Comparison of ENCODE assay signal across 10 cellular contexts in the genomic region with DNA sequence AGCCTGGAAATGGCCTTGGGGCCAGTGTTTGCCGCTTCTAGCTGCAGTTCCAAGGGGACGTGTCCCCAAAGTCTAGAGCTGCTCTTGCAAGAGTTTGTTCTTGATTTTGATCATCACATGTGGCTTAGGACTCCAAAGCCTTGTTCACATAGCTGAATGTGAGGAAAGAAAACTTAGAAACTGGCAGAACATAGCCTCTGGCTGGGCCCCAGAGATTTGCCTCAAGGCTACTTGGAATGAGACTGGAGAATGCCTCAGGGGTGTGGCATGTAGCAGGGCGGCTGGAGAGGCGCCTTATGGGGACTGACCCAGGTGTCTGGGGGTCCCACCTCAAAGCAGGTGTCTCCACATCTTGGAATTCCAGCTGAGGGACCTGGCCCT. TPM values are rescaled to one million over a fixed set of nuclear protein-coding genes. Genes with fewer than 3 reads are reported as not detected.
DNase-seq lines count a peak whose midpoint lies in the region; ATAC-seq and TF ChIP-seq lines count a peak whose summit lies in the region.
"Had no signal": no experiment of that assay in that cellular context is flagged by ENCODE, and none has a peak within 500 bp of the region (broad histone marks: within the 10 kb centered on the region; RNA-seq: fewer than 3 reads in every experiment).

No MANE protein-coding gene starts in this region.

- H3K9ac ChIP-seq in NT2/D1 (ENCODE audit: insufficient read length, low read depth) (peak overlapping the region; percentile 99), neural cell (ENCODE audit: low read length) (no peak overlapping the region)

- CTCF ChIA-PET in CD4-positive, alpha-beta memory T cell (lab: Charles Lee; ENCODE audit: partially characterized antibody), result no interaction called here

- H3K27me3 Mint-ChIP-seq in CD4-positive, alpha-beta memory T cell, result no peaks in the 10 kb centered on the region
- peaks cover 13% of the 10 kb centered on the region for H3K27me3 Mint-ChIP-seq in dendritic cell treated with granulocyte-macrophage colony-stimulating factor and Interleukin-4, amounts not matched to agents 40 ng/mL and 50 ng/mL, for 4 days

- H3K27me3 ChIP-seq in CD4-positive, alpha-beta memory T cell (ENCODE audit: insufficient read depth, low read length), result no peaks in the 10 kb centered on the region
- H3K27me3 ChIP-seq in NT2/D1 (ENCODE audit: insufficient read depth, insufficient read length) (peaks cover 41% of the 10 kb centered on the region), neural cell (ENCODE audit: insufficient read depth, low read depth, low read length) (no peaks in the 10 kb centered on the region), HAP-1 (ENCODE audit: low read depth) (no peaks in the 10 kb centered on the region), spleen (replicated peaks in 1 of 7) (peaks cover 0 to 6% (median 0%) of the 10 kb centered on the region in 7 donors)

- TF ChIP-seq POLR2A in spleen (IDR thresholded peaks at IDR 0.05), result no peak

- TF ChIP-seq CTCF in neural cell (IDR thresholded peaks at IDR 0.05; ENCODE audit: poor library complexity, severe bottlenecking) (no peak), spleen (IDR thresholded peaks at IDR 0.05 in 8 of 11, conservative IDR thresholded peaks at IDR 0.05 in 3 of 11) (no peak)

- ATAC-seq in HG03095 (IDR thresholded peaks at IDR 0.05; ENCODE audit: unreplicated experiment), result no peak

- POLR2A ChIA-PET in CD4-positive, alpha-beta memory T cell (lab: Charles Lee; ENCODE audit: partially characterized antibody), result interaction anchor here (4.1 kb wide), 1 partner anchor 7 kb away, joined by 42 read pairs; no protein-coding TSS in a partner anchor

- peaks cover 31% of the 10 kb centered on the region for H3K4me1 ChIP-seq in CD4-positive, alpha-beta memory T cell (ENCODE audit: insufficient read depth, low read length)
- H3K4me1 ChIP-seq in NT2/D1 (ENCODE audit: insufficient read depth, insufficient read length), result peaks cover 25% of the 10 kb centered on the region
- H3K4me1 ChIP-seq in HAP-1, result peaks cover 6% of the 10 kb centered on the region; the same call in 1 of the 2 replicates
- H3K4me1 ChIP-seq in spleen, result peaks cover 29 to 92% (median 71%) of the 10 kb centered on the region in 6 donors

- in situ Hi-C loops in HAP-1 (cut with MboI; ENCODE audit: low sequenced_read_pairs), result loop anchor here (10.0 kb wide), 1 partner anchor 54 kb away; a partner anchor contains a TSS

- H3K4me3 ChIP-seq in CD4-positive, alpha-beta memory T cell (ENCODE audit: low read length in 2 of 2), result peak overlapping the region in 1 of 2 donors; percentile 9
- H3K4me3 ChIP-seq in NT2/D1 (ENCODE audit: insufficient read length, low read depth) (no peak overlapping the region), neural cell (ENCODE audit: low read length) (peak overlapping the region; percentile 92), HAP-1 (no peak overlapping the region; the same call in 1 of the 2 replicates), spleen (peak overlapping the region in 1 of 8 donors; percentile 92)

- H3K9me2 ChIP-seq in neural cell (ENCODE audit: insufficient read depth, low read length), result no peaks in the 10 kb centered on the region

- 91 to 97% (median 94%) methylated on average over 2 to 4 of the region's 4 CpGs for WGBS in spleen, 5 donors

- H3K36me3 ChIP-seq in CD4-positive, alpha-beta memory T cell (ENCODE audit: insufficient read depth, low read length), result no peaks in the 10 kb centered on the region
- peaks cover 36% of the 10 kb centered on the region for H3K36me3 ChIP-seq in NT2/D1 (ENCODE audit: insufficient read depth, insufficient read length, low read length)
- no peaks in the 10 kb centered on the region for H3K36me3 ChIP-seq in neural cell (ENCODE audit: insufficient read depth, low read length)
- H3K36me3 ChIP-seq in HAP-1 (replicated peaks), result peaks cover 15% of the 10 kb centered on the region
- H3K36me3 ChIP-seq in spleen, result peaks cover 0 to 17% (median 7%) of the 10 kb centered on the region in 6 donors

- no peaks in the 10 kb centered on the region for H3F3A ChIP-seq in neural cell (ENCODE audit: insufficient read depth, low read length, poor library complexity, severe bottlenecking)

- no peaks in the 10 kb centered on the region for H3K79me2 ChIP-seq in neural cell (replicated peaks; ENCODE audit: insufficient read depth, low read length)

- no peaks in the 10 kb centered on the region for H3K9me3 ChIP-seq in CD4-positive, alpha-beta memory T cell (ENCODE audit: control insufficient read depth in 1 of 2, low read length in 2 of 2)
- no peaks in the 10 kb centered on the region for H3K9me3 ChIP-seq in NT2/D1 (ENCODE audit: insufficient read depth, low read length)
- no peaks in the 10 kb centered on the region for H3K9me3 ChIP-seq in neural cell (ENCODE audit: low read length)
- no peaks in the 10 kb centered on the region for H3K9me3 ChIP-seq in HAP-1
- H3K9me3 ChIP-seq in spleen, result no peaks in the 10 kb centered on the region

- no peaks in the 10 kb centered on the region for H4K20me1 ChIP-seq in neural cell (ENCODE audit: insufficient read depth)

- H3K36me3 Mint-ChIP-seq in CD4-positive, alpha-beta memory T cell, result peaks cover 0 to 5% of the 10 kb centered on the region in 2 donors
- peaks cover 62% of the 10 kb centered on the region for H3K36me3 Mint-ChIP-seq in dendritic cell treated with granulocyte-macrophage colony-stimulating factor and Interleukin-4, amounts not matched to agents 40 ng/mL and 50 ng/mL, for 4 days (ENCODE audit: low read depth)

- H3K9me3 Mint-ChIP-seq in CD4-positive, alpha-beta memory T cell, result peaks cover 0 to 2% (median 0%) of the 10 kb centered on the region in 8 donors
- no peaks in the 10 kb centered on the region for H3K9me3 Mint-ChIP-seq in dendritic cell treated with granulocyte-macrophage colony-stimulating factor and Interleukin-4, amounts not matched to agents 40 ng/mL and 50 ng/mL, for 4 days

- DNase-seq in CD4-positive, alpha-beta memory T cell, result no peak
- DNase-seq in NT2/D1 (ENCODE audit: low read depth, low spot score), result no peak
- no peak for DNase-seq in stimulated activated CD4-positive, alpha-beta T cell treated with anti-CD3 and anti-CD28 coated beads, Interleukin-2, amount 100 ng/mL, for 48 hours
- DNase-seq in HAP-1 (ENCODE audit: low spot score in 2 of 2), result no peak
- DNase-seq in spleen, result no peak
- DNase-seq: activated gamma-delta T cell; stimulated activated CD4-positive, alpha-beta T cell treated with anti-CD3 and anti-CD28 coated beads, Interleukin-4, amount 100 ng/mL, for 24 hours had no signal

- no peak for TF ChIP-seq EP300 in neural cell (conservative IDR thresholded peaks at IDR 0.05; ENCODE audit: poor library complexity, severe bottlenecking)

- no peak for TF ChIP-seq RAD21 in neural cell (conservative IDR thresholded peaks at IDR 0.05)

- no peak overlapping the region for H2AFZ ChIP-seq in neural cell (ENCODE audit: low read depth, low read length)

- H3K4me2 ChIP-seq in neural cell (ENCODE audit: low read length), result no peak overlapping the region

- peaks cover 13 to 40% (median 27%) of the 10 kb centered on the region in 4 donors for H3K4me1 Mint-ChIP-seq in CD4-positive, alpha-beta memory T cell
- H3K4me1 Mint-ChIP-seq in dendritic cell treated with granulocyte-macrophage colony-stimulating factor and Interleukin-4, amounts not matched to agents 40 ng/mL and 50 ng/mL, for 4 days (ENCODE audit: low read depth), result peaks cover 81% of the 10 kb centered on the region

- peak overlapping the region in 5 of 7 donors; percentile 51 to 90 (median 68) for H3K27ac Mint-ChIP-seq in CD4-positive, alpha-beta memory T cell
- peak overlapping the region; percentile 91 for H3K27ac Mint-ChIP-seq in dendritic cell treated with granulocyte-macrophage colony-stimulating factor and Interleukin-4, amounts not matched to agents 40 ng/mL and 50 ng/mL, for 4 days

- intact Hi-C loops in CD4-positive, alpha-beta memory T cell (cut with micrococcal nuclease), result no loop called here
- intact Hi-C loops in dendritic cell treated with granulocyte-macrophage colony-stimulating factor and Interleukin-4, amounts not matched to agents 40 ng/mL and 50 ng/mL, for 4 days (cut with micrococcal nuclease), result loop anchor here (10.0 kb wide), 1 partner anchor 56 kb away; no protein-coding TSS in a partner anchor
- intact Hi-C loops in spleen (cut with DNase I; ENCODE audit: low total_unique reads), result no loop called here

- peak overlapping the region; percentile 82 to 89 (median 85) for H3K4me3 Mint-ChIP-seq in CD4-positive, alpha-beta memory T cell
- peak overlapping the region; percentile 96 for H3K4me3 Mint-ChIP-seq in dendritic cell treated with granulocyte-macrophage colony-stimulating factor and Interleukin-4, amounts not matched to agents 40 ng/mL and 50 ng/mL, for 4 days

- H3K27ac ChIP-seq in CD4-positive, alpha-beta memory T cell (ENCODE audit: low read depth, low read length), result no peak overlapping the region
- H3K27ac ChIP-seq in neural cell (ENCODE audit: low read length), result no peak overlapping the region
- peak overlapping the region in 1 of 8 donors; percentile 49 for H3K27ac ChIP-seq in spleen

TF ChIP-seq in neural cell, 6 proteins besides CTCF, POLR2A, EP300 and RAD21 (continues in another document):
- TF ChIP-seq SMC3 (conservative IDR thresholded peaks at IDR 0.05; ENCODE audit: poor library complexity) (no peak), TAF1 (IDR thresholded peaks at IDR 0.05; ENCODE audit: low read depth) (no peak), POLR2AphosphoS5 (IDR thresholded peaks at IDR 0.05) (no peak), EZH2 (IDR thresholded peaks at IDR 0.05; ENCODE audit: borderline replicate concordance, insufficient read depth, low read length, poor library complexity, severe bottlenecking) (no peak)

RNA-seq across cellular contexts. Expression of a gene that starts 2.3 kb away (rescaled TPM):
- 10 to 100 TPM; 90.8 to 94.3 TPM for total RNA-seq in CD4-positive, alpha-beta memory T cell
- 10 to 100 TPM; 37.5 to 64.1 TPM for polyA plus RNA-seq in CD4-positive, alpha-beta memory T cell
- polyA plus RNA-seq in neural cell (22.8 and 32.0 TPM in 2 replicates), spleen (10 to 100 TPM; 17.9 to 39.0 (median 24.7) TPM)
- polyA minus RNA-seq in neural cell, result 20.5 and 27.8 TPM in 2 replicates
- 10 to 100 TPM; 41.1 to 82.9 (median 58.7) TPM for total RNA-seq in spleen

RNA-seq across cellular contexts. Expression of a gene that starts 54.9 kb away (rescaled TPM):
- total RNA-seq in CD4-positive, alpha-beta memory T cell, result 10 to 100 TPM; 46.0 to 48.8 TPM
- polyA plus RNA-seq in CD4-positive, alpha-beta memory T cell, result 10 to 100 TPM; 68.4 to 97.0 TPM
- 9.7 and 12.8 TPM in 2 replicates for polyA plus RNA-seq in neural cell
- 5.7 and 7.3 TPM in 2 replicates for polyA minus RNA-seq in neural cell
- total RNA-seq in spleen, result 10 to 100 TPM; 10.5 to 36.6 (median 28.6) TPM
- polyA plus RNA-seq in spleen, result 10 to 100 TPM; 39.6 to 93.8 (median 48.5) TPM
